In genomic region chr19:10106100-10106936, GRCh38 we compare ENCODE assay signal across 8 cellular contexts. TPM values are rescaled to one million over a fixed set of nuclear protein-coding genes. Genes with fewer than 3 reads are reported as not detected.
DNase-seq lines count a peak whose midpoint lies in the region; ATAC-seq and TF ChIP-seq lines count a peak whose summit lies in the region.

TSS of gene PPAN (plus strand) at chr19:10106362. CDS start at chr19:10106395, 33 bp downstream.

- peak within 1 kb of the TSS; percentile 84 for H3K4me2 ChIP-seq in PC-3 (ENCODE audit: low read length)

- no peak for TF ChIP-seq CTCF in PC-3 (conservative IDR thresholded peaks at IDR 0.05; ENCODE audit: low read depth, low read length)
- TF ChIP-seq CTCF in epithelial cell of esophagus (IDR thresholded peaks at IDR 0.05; ENCODE audit: insufficient read depth, low read depth, low read length, missing control alignments): no peak
- no peak for TF ChIP-seq CTCF in mucosa of descending colon (IDR thresholded peaks at IDR 0.05)

- H3K4me1 ChIP-seq in PC-3 (ENCODE audit: insufficient read depth, low read length) (peaks cover 12% of the 10 kb centered on the region), mucosa of descending colon (ENCODE audit: low read depth) (peaks cover 13% of the 10 kb centered on the region)

- intact Hi-C loops in PC-3 (cut with micrococcal nuclease): no loop called here
- intact Hi-C loops in mucosa of descending colon (cut with DNase I, micrococcal nuclease): no loop called here

- 0 out of 2 replicates have a peak, but pooled peaks cover 12% of the 10 kb centered on the region for H4K20me1 ChIP-seq in PC-3 (ENCODE audit: low read length)

- no TSS peak for BruUV-seq in PC-3 (replicated peaks; lab: Mats Ljungman, UMichigan)

- peak within 1 kb of the TSS; percentile 66 for H3K27ac ChIP-seq in PC-3 (ENCODE audit: low read length)

- no peaks in the 10 kb centered on the region for H3K9me3 ChIP-seq in PC-3 (ENCODE audit: low read length)
- no peaks in the 10 kb centered on the region for H3K9me3 ChIP-seq in mucosa of descending colon

- H2AFZ ChIP-seq in PC-3 (ENCODE audit: low read length): peak within 1 kb of the TSS; percentile 11

- peak within 1 kb of the TSS; percentile 97 for H3K4me3 ChIP-seq in Jurkat, Clone E6-1 (ENCODE audit: low read length)
- H3K4me3 ChIP-seq in PC-3 (ENCODE audit: low read length) (peak within 1 kb of the TSS; percentile 88), epithelial cell of esophagus (ENCODE audit: low read length) (peak within 1 kb of the TSS; percentile 96), mucosa of descending colon (peak within 1 kb of the TSS; percentile 72)

- no peaks in the 10 kb centered on the region for H3K27me3 ChIP-seq in PC-3 (ENCODE audit: low read length)

- H3K79me2 ChIP-seq in PC-3 (ENCODE audit: low read length): peaks cover 40% of the 10 kb centered on the region

- CTCF ChIA-PET in PC-3 (lab: Charles Lee): interaction anchor here (0.6 to 1.2 kb wide), 4 partner anchors 10 to 153 kb away, joined by 3 to 6 read pairs (median 4); no protein-coding TSS in a partner anchor

- H3K9me2 ChIP-seq in PC-3 (replicated peaks; ENCODE audit: low read length): no peaks in the 10 kb centered on the region

- ATAC-seq in GM21619 (IDR thresholded peaks at IDR 0.05; ENCODE audit: unreplicated experiment) (peak; percentile 50), PC-3 (peak; percentile 97), mucosa of descending colon (peak; percentile 97)

- POLR2A ChIA-PET in PC-3 (lab: Charles Lee; ENCODE audit: unreplicated experiment): interaction anchor here (1.0 to 1.2 kb wide), 2 partner anchors 10 to 16 kb away, joined by 3 to 4 read pairs; no protein-coding TSS in a partner anchor

- H3K36me3 ChIP-seq in PC-3 (ENCODE audit: low read depth, low read length) (peaks cover 41% of the 10 kb centered on the region), mucosa of descending colon (ENCODE audit: low read depth) (peaks cover 14% of the 10 kb centered on the region)

- DNase-seq in DMS 273 (lab: John Stamatoyannopoulos, UW; ENCODE audit: unreplicated experiment) (peak; percentile 99), PC-3 (peak; percentile 99), activated T-cell treated with anti-CD3 and anti-CD28 coated beads for 4 hours (peak; percentile 92), epithelial cell of esophagus (ENCODE audit: low read depth) (peak; percentile 99), mucosa of descending colon (peak; percentile 97 to 99 (median 98))
- DNase-seq in Jurkat, Clone E6-1 (ENCODE audit: low read depth, low spot score): peak; percentile 97
- peak; percentile 93 to 94 for DNase-seq in stimulated activated CD8-positive, alpha-beta memory T cell treated with anti-CD3 and anti-CD28 coated beads, Interleukin-4, amount 100 ng/mL, for 1 hour (ENCODE audit: low read depth in 2 of 2, low spot score in 1 of 2)

- H3F3A ChIP-seq in PC-3 (ENCODE audit: low read length, unreplicated experiment): peaks cover 8% of the 10 kb centered on the region

- peak within 1 kb of the TSS; percentile 96 for H3K9ac ChIP-seq in PC-3 (ENCODE audit: low read length)

RNA-seq across cellular contexts. Expression of gene PPAN, which starts in this region (rescaled TPM):
- polyA plus RNA-seq in Jurkat, Clone E6-1 (2012; ENCODE audit: insufficient read depth, insufficient read length): 118 TPM
- total RNA-seq in PC-3 (2014; rRNA removed) (183 and 214 TPM in 2 replicates), mucosa of descending colon (10 to 100 TPM; 36.4 to 42.0 (median 40.3) TPM)

Comparison
In these comparisons a context has a peak if more than half of its experiments do, and no peak if none do; other contexts are left out.
1. Peak in every context shown above with its lines: DNase-seq, ATAC-seq, H3K4me3 ChIP-seq and H3K27ac ChIP-seq.